12 cellular contexts compared by ENCODE assay signal in genomic region chr1:6099787-6100765, GRCh38. TPM values are rescaled to one million over a fixed set of nuclear protein-coding genes. Genes with fewer than 3 reads are reported as not detected.
DNase-seq lines count a peak whose midpoint lies in the region; ATAC-seq, FAIRE-seq and TF ChIP-seq lines count a peak whose summit lies in the region.
"Had no signal": no experiment of that assay in that cellular context is flagged by ENCODE, and none has a peak within 500 bp of the region (broad histone marks: within the 10 kb centered on the region; RNA-seq: fewer than 3 reads in every experiment).

No MANE protein-coding gene starts in this region.

- TF ChIP-seq CTCF in GM10266 (IDR thresholded peaks at IDR 0.05; ENCODE audit: control insufficient read depth, insufficient read depth, low read depth, missing control alignments) (peak; percentile 22), GM12878 (IDR thresholded peaks at IDR 0.05 in 2 of 3, conservative IDR thresholded peaks at IDR 0.05 in 1 of 3; ENCODE audit: control insufficient read depth in 2 of 3, extremely low read depth in 1 of 3, insufficient read depth in 1 of 3, low read depth in 3 of 3, low read length in 3 of 3) (peak in 1 of 3 experiments; percentile 23; a peak in 2 of 6 replicates), mucosa of descending colon (IDR thresholded peaks at IDR 0.05) (no peak)

- TF ChIP-seq POLR2A in GM12878 (IDR thresholded peaks at IDR 0.05; ENCODE audit: low read depth, low read length): peak; percentile 35

- H3K79me2 ChIP-seq in GM12878 (ENCODE audit: control insufficient read depth, insufficient read depth, low read length): no peaks in the 10 kb centered on the region

- H3K9me3 ChIP-seq in GM12878 (replicated peaks; ENCODE audit: control insufficient read depth, insufficient read depth, low read length) (no peaks in the 10 kb centered on the region), mucosa of descending colon (no peaks in the 10 kb centered on the region)

- H3K4me3 ChIP-seq in GM12878 (no peak overlapping the region), mucosa of descending colon (no peak overlapping the region)

- ATAC-seq in GM12878 (peak; percentile 42), mucosa of descending colon (peak; percentile 27), GM21515 (IDR thresholded peaks at IDR 0.05; ENCODE audit: unreplicated experiment) (no peak)

- POLR2A ChIA-PET in GM12878 (lab: Charles Lee): interaction anchor here (0.7 kb wide), 1 partner anchor 809 kb away, joined by 3 read pairs; no protein-coding TSS in a partner anchor

- in situ Hi-C loops in GM12878 (cut with MboI): no loop called here

- TF ChIP-seq EP300 in GM12878 (IDR thresholded peaks at IDR 0.05; ENCODE audit: borderline replicate concordance in 1 of 2, control insufficient read depth in 1 of 2, low read depth in 2 of 2, low read length in 2 of 2): no peak

- DNase-seq in GM10266 (ENCODE audit: extremely low spot score): no peak
- peak; percentile 19 for DNase-seq in HT-29 (ENCODE audit: low spot score)
- no peak for DNase-seq in GM12878 (ENCODE audit: low read depth, low spot score)
- peak in 2 of 3 donors; percentile 17 to 54 for DNase-seq in mucosa of descending colon
- DNase-seq in HuH-7 (ENCODE audit: low spot score): no peak
- DNase-seq in Ammon's horn (ENCODE audit: low spot score): no peak
- DNase-seq in NK-92 treated with Interleukin-12 subunit alpha and Interleukin-12 subunit beta, amount 100 ng/mL, for 24 hours (lab: John Stamatoyannopoulos, UW): no peak
- DNase-seq: activated T-cell treated with anti-CD3 and anti-CD28 coated beads, Interleukin-2, amount 50 U/mL, for 1 hour; central memory CD4-positive, alpha-beta T cell; NCI-H1092 treated with DMSO at 0.1 percent for 48 hours; T1000 had no signal

- TF ChIP-seq RAD21 in GM12878 (IDR thresholded peaks at IDR 0.05; ENCODE audit: insufficient read depth, low read depth, low read length): 0 out of 2 replicates have a peak, but pooled peaks have one; percentile 11

- H2AFZ ChIP-seq in GM12878 (ENCODE audit: control insufficient read depth, low read depth, low read length): no peak overlapping the region

- H3K4me1 ChIP-seq in GM12878 (ENCODE audit: control insufficient read depth, insufficient read depth, low read length) (no peaks in the 10 kb centered on the region), mucosa of descending colon (ENCODE audit: low read depth) (no peaks in the 10 kb centered on the region)

- 74% methylated on average over 27 of the region's 27 CpGs for WGBS in GM12878 (ENCODE audit: insufficient coverage, insufficient replicate concordance, low lambda C conversion rate, missing lambda C conversion rate)

- intact Hi-C loops in GM12878 (cut with micrococcal nuclease; ENCODE audit: unreplicated experiment) (no loop called here), mucosa of descending colon (cut with DNase I, micrococcal nuclease) (no loop called here)

- no peak overlapping the region for H3K9ac ChIP-seq in GM12878 (ENCODE audit: control insufficient read depth, insufficient read depth, low read length)

- no peak for FAIRE-seq in GM12878 (lab: Jason Lieb, UNC)

- H3K36me3 ChIP-seq in GM12878 (ENCODE audit: control insufficient read depth in 2 of 2, insufficient read depth in 2 of 2, low read length in 1 of 2) (peaks cover 0 to 8% of the 10 kb centered on the region in 2 experiments; a peak in 3 of 4 replicates), mucosa of descending colon (ENCODE audit: low read depth) (no peaks in the 10 kb centered on the region)

- RAD21 ChIA-PET in GM12878 (lab: Charles Lee; ENCODE audit: unreplicated experiment): no interaction called here

- BruUV-seq in GM12878 (replicated peaks; lab: Mats Ljungman, UMichigan): no TSS peak

- H4K20me1 ChIP-seq in GM12878 (ENCODE audit: control insufficient read depth, insufficient read depth): no peaks in the 10 kb centered on the region

- H3K27ac ChIP-seq in GM12878 (ENCODE audit: control insufficient read depth, insufficient read depth): no peak overlapping the region

- no peak overlapping the region for H3K4me2 ChIP-seq in GM12878 (ENCODE audit: control insufficient read depth, insufficient read depth)

- no peaks in the 10 kb centered on the region for H3K27me3 ChIP-seq in GM12878 (replicated peaks in 1 of 2; ENCODE audit: control insufficient read depth in 2 of 2, insufficient read depth in 2 of 2, low read length in 1 of 2)

- CTCF ChIA-PET in GM12878 (lab: Yijun Ruan, JAX): no interaction called here

- SMC1A ChIA-PET in GM12878 (lab: Charles Lee; ENCODE audit: uncharacterized antibody, unreplicated experiment): no interaction called here

TF ChIP-seq in GM12878, 131 proteins besides CTCF, POLR2A, EP300 and RAD21:
- TF ChIP-seq POLR2AphosphoS2 (IDR thresholded peaks at IDR 0.05; ENCODE audit: low read depth, low read length) (0 out of 2 replicates have a peak, but pooled peaks have one; percentile 26), ZNF687 (IDR thresholded peaks at IDR 0.05) (no peak)

RNA-seq across cellular contexts. Expression of gene KCNAB2, which starts 54.4 kb away (rescaled TPM):
- total RNA-seq in HT-29 (2014; rRNA removed; shearing (Covaris generic)): 3.9 and 4.7 TPM in 2 replicates
- 140 and 169 TPM in 2 replicates for total RNA-seq in GM12878 (2013; cell fraction: nucleolus; rRNA removed)
- total RNA-seq in GM12878 (2014; rRNA removed) (46.6 and 55.6 TPM in 2 replicates), GM12878 (2014; rRNA removed; fragmentation: Illumina TruSeq; extraction: Trizol) (34.8 and 36.9 TPM in 2 replicates), GM12878 (2021) (118 and 123 TPM in 2 replicates), mucosa of descending colon (10 to 100 TPM in 2 of 3 donors, 1 to 10 TPM in 1; 6.9 to 15.7 (median 11.8) TPM)
- polyA plus RNA-seq in GM12878 (2011; ENCODE audit: low read depth): 19.6 TPM
- polyA plus RNA-seq in GM12878 (2011; rRNA removed) (59.0 and 117 TPM in 2 replicates), GM12878 (2014; fragmentation: Illumina TruSeq; extraction: Trizol) (23.7 and 57.4 TPM in 2 replicates), GM12878 (2014; fragmentation: Nextera tagmentation; extraction: Ambion mirVana) (1 to 10 TPM; 2.9 to 4.7 TPM), GM12878 (2014; rRNA removed) (98.9 and 115 TPM in 2 replicates), GM12878 (2016; fragmentation: Nextera tagmentation; extraction: Ambion mirVana) (10 to 100 TPM; 67.5 to 73.2 TPM)
- 99.8 and 112 TPM in 2 replicates for polyA plus RNA-seq in GM12878 (2011; cell fraction: cytosol; rRNA removed)
- polyA plus RNA-seq in GM12878 (2011; cell fraction: nucleus; rRNA removed): 639 and 737 TPM in 2 replicates
- polyA plus RNA-seq in GM12878 (2012): 60.1 and 83.6 TPM in 2 replicates
- polyA minus RNA-seq in GM12878 (2011; rRNA and poly(A)+ RNA removed): 64.4 and 91.4 TPM in 2 replicates
- polyA minus RNA-seq in GM12878 (2011; cell fraction: cytosol; rRNA and poly(A)+ RNA removed): 39.9 and 41.6 TPM in 2 replicates
- 90.3 and 105 TPM in 2 replicates for polyA minus RNA-seq in GM12878 (2011; cell fraction: nucleus; rRNA and poly(A)+ RNA removed)

Comparison
In these comparisons a context has a peak if more than half of its experiments do, and no peak if none do; other contexts are left out.
1. DNase-seq: peak in HT-29 (single experiment) and mucosa of descending colon (2 of 3); none in GM10266 (single experiment), GM12878 (single experiment), HuH-7 (single experiment), Ammon's horn (single experiment) and NK-92 treated with Interleukin-12 subunit alpha and Interleukin-12 subunit beta, amount 100 ng/mL, for 24 hours (single experiment).